19 cellular contexts compared by ENCODE assay signal in the genomic region with DNA sequence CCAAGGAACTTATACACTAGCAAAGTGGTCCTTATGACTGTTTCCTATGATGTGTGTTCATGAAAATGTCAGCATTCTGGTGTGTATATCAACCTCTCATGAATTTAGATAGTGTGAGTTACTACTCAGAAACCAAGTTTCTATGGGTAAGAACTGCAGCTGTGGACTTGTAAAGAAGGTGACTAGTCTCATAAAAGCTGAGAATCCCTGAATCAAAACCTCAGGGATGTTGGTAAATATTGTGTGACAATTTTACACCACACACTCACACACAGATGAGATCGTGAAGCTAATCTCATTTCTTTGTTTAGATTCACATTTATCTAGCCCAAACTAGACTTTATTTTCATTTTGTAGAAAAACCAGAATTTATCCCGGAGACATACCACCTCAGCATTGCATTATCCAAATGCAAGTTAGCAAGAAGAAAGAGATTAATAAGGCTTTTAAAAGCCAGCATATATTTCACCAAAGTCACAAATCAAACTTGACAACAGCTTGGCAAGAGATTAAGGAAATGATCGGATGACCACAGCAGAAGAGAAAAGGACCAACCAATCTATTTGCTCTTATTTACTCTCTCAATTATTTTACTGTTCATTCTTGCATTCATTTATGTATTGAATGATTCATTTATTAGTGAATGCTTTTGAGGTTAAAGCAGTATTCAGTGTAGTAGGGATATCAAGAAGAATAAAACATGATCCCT.
"Had no signal": no experiment of that assay in that cellular context is flagged by ENCODE, and none has a peak within 500 bp of the region (broad histone marks: within the 10 kb centered on the region; RNA-seq: fewer than 3 reads in every experiment).

No MANE protein-coding gene starts in this region.

- H3K27ac Mint-ChIP-seq: activated naive CD8-positive, alpha-beta T cell; activated T-helper 1 cell treated with anti-CD3 and anti-CD28 coated beads, Interleukin-12 subunit alpha, Interleukin-12 subunit beta, Interleukin-2, Interleukin-4 antibody, amounts not matched to agents 30 ng/mL and 10 ng/mL and 1 ng/mL, durations not matched to agents 14 hours and 24 hours and 36 hours; nephron progenitor cell had no signal

- H3K4me3 ChIP-seq: lung, thyroid gland had no signal

- DNase-seq: activated CD4-positive, alpha-beta T cell treated with anti-CD3 and anti-CD28 coated beads for 1 hour; activated CD4-positive, alpha-beta T cell treated with anti-CD3 and anti-CD28 coated beads, Interleukin-2, amount 50 U/mL, for 4 hours; amygdala; caudate nucleus; foreskin melanocyte; hypothalamus; kidney; midbrain; nephron progenitor cell; nucleus accumbens; posterior cingulate gyrus; stimulated activated CD8-positive, alpha-beta memory T cell treated with anti-CD3 and anti-CD28 coated beads, Interleukin-4, amount 100 ng/mL, for 48 hours; stimulated activated naive CD4-positive, alpha-beta T cell; thyroid gland; WERI-Rb-1 had no signal

- H3K9me3 ChIP-seq: thyroid gland had no signal

- H3K27me3 Mint-ChIP-seq: activated naive CD8-positive, alpha-beta T cell had no signal

- H3K36me3 ChIP-seq: thyroid gland, WERI-Rb-1 had no signal

- H3K4me3 Mint-ChIP-seq: activated naive CD8-positive, alpha-beta T cell; activated T-helper 1 cell treated with anti-CD3 and anti-CD28 coated beads, Interleukin-12 subunit alpha, Interleukin-12 subunit beta, Interleukin-2, Interleukin-4 antibody, amounts not matched to agents 30 ng/mL and 10 ng/mL and 1 ng/mL, durations not matched to agents 14 hours and 24 hours and 36 hours; brain; nephron progenitor cell had no signal

- H3K9me3 Mint-ChIP-seq: activated T-helper 1 cell treated with anti-CD3 and anti-CD28 coated beads, Interleukin-12 subunit alpha, Interleukin-12 subunit beta, Interleukin-2, Interleukin-4 antibody, amounts not matched to agents 30 ng/mL and 10 ng/mL and 1 ng/mL, durations not matched to agents 14 hours and 24 hours and 36 hours had no signal

- H3K27ac ChIP-seq: thyroid gland, WERI-Rb-1 had no signal

- H3K27me3 ChIP-seq: thyroid gland had no signal

- H3K36me3 Mint-ChIP-seq: activated naive CD8-positive, alpha-beta T cell; brain had no signal
